In the genomic region with DNA sequence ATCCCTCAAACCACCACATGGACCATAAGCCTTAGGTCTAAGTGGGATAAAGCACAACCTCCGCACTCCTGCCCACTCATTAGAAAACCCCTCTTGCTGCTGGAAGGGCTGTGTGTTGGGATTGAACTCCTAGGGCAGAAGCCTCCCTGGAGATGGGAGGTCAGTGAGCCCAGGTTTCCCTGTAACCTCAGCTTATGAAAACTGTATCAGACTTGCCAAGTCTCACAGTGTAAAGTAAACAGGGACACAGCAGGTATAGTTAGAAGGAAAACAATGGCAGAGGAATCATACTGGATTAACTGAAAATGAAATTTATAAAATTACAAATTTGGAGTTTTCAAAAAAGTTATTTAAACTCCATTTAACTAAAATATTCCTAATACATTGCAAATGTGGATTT, we compare ENCODE assay signal across 26 cellular contexts.
"Had no signal": no experiment of that assay in that cellular context is flagged by ENCODE, and none has a peak within 500 bp of the region (broad histone marks: within the 10 kb centered on the region; RNA-seq: fewer than 3 reads in every experiment).

No MANE protein-coding gene starts in this region.

- H3K27me3 Mint-ChIP-seq: activated CD4-positive, alpha-beta memory T cell treated with anti-CD3 and anti-CD28 coated beads for 36 hours; activated CD4-positive, alpha-beta T cell treated with anti-CD3 and anti-CD28 coated beads for 36 hours; activated CD4-positive, alpha-beta T cell treated with anti-CD3 and anti-CD28 coated beads, Interleukin-2, amount 10 ng/mL, durations not matched to agents 24 days and 14 days; activated CD8-positive, alpha-beta memory T cell treated with anti-CD3 and anti-CD28 coated beads, Interleukin-2, amount 10 ng/mL, durations not matched to agents 7 days and 5 days; activated naive CD4-positive, alpha-beta T cell treated with anti-CD3 and anti-CD28 coated beads, Interleukin-2, amount 10 ng/mL, durations not matched to agents 7 days and 5 days; activated naive CD8-positive, alpha-beta T cell treated with anti-CD3 and anti-CD28 coated beads, Interleukin-2, amount 10 ng/mL, durations not matched to agents 7 days and 5 days; central memory CD8-positive, alpha-beta T cell; dendritic cell treated with granulocyte-macrophage colony-stimulating factor and Interleukin-4, amounts not matched to agents 40 ng/mL and 50 ng/mL, for 4 days had no signal

- H3K27ac Mint-ChIP-seq: activated CD4-positive, alpha-beta memory T cell treated with anti-CD3 and anti-CD28 coated beads for 36 hours; activated CD4-positive, alpha-beta T cell treated with anti-CD3 and anti-CD28 coated beads for 36 hours; activated CD4-positive, alpha-beta T cell treated with anti-CD3 and anti-CD28 coated beads, Interleukin-2, amount 10 ng/mL, durations not matched to agents 24 days and 14 days; activated CD8-positive, alpha-beta memory T cell treated with anti-CD3 and anti-CD28 coated beads, Interleukin-2, amount 10 ng/mL, durations not matched to agents 7 days and 5 days; activated CD8-positive, alpha-beta T cell treated with anti-CD3 and anti-CD28 coated beads, Interleukin-2, amount 10 ng/mL, durations not matched to agents 7 days and 5 days; activated naive CD4-positive, alpha-beta T cell treated with anti-CD3 and anti-CD28 coated beads, Interleukin-2, amount 10 ng/mL, durations not matched to agents 7 days and 5 days; activated naive CD4-positive, alpha-beta T cell treated with anti-CD3 and anti-CD28 coated beads, Interleukin-2, amount 50 U/mL, for 72 hours; activated naive CD8-positive, alpha-beta T cell treated with anti-CD3 and anti-CD28 coated beads, Interleukin-2, amount 10 ng/mL, durations not matched to agents 7 days and 5 days; activated T-helper 1 cell treated with anti-CD3 and anti-CD28 coated beads, Interleukin-12 subunit alpha, Interleukin-12 subunit beta, Interleukin-2, Interleukin-4 antibody, amounts not matched to agents 30 ng/mL and 10 ng/mL and 1 ng/mL, durations not matched to agents 14 hours and 24 hours and 36 hours; activated T-helper 2 cell treated with anti-CD3 and anti-CD28 coated beads, Interferon-gamma antibody, Interleukin-2, Interleukin-4, amounts not matched to agents 10 μg/mL and 5 μg/mL and 100 μg/mL, durations not matched to agents 14 hours and 24 hours and 36 hours; dendritic cell treated with granulocyte-macrophage colony-stimulating factor and Interleukin-4, amounts not matched to agents 40 ng/mL and 50 ng/mL, for 4 days; endodermal cell had no signal

- H3K4me1 Mint-ChIP-seq: endodermal cell had no signal

- H3K4me3 Mint-ChIP-seq: activated CD4-positive, alpha-beta memory T cell treated with anti-CD3 and anti-CD28 coated beads for 36 hours; activated CD4-positive, alpha-beta T cell treated with anti-CD3 and anti-CD28 coated beads for 36 hours; activated CD4-positive, alpha-beta T cell treated with anti-CD3 and anti-CD28 coated beads, Interleukin-2, amount 10 ng/mL, durations not matched to agents 24 days and 14 days; activated CD8-positive, alpha-beta memory T cell treated with anti-CD3 and anti-CD28 coated beads, Interleukin-2, amount 10 ng/mL, durations not matched to agents 7 days and 5 days; activated CD8-positive, alpha-beta T cell treated with anti-CD3 and anti-CD28 coated beads, Interleukin-2, amount 10 ng/mL, durations not matched to agents 7 days and 5 days; activated naive CD4-positive, alpha-beta T cell treated with anti-CD3 and anti-CD28 coated beads, Interleukin-2, amount 10 ng/mL, durations not matched to agents 7 days and 5 days; activated naive CD8-positive, alpha-beta T cell treated with anti-CD3 and anti-CD28 coated beads, Interleukin-2, amount 10 ng/mL, durations not matched to agents 7 days and 5 days; activated T-helper 1 cell treated with anti-CD3 and anti-CD28 coated beads, Interleukin-12 subunit alpha, Interleukin-12 subunit beta, Interleukin-2, Interleukin-4 antibody, amounts not matched to agents 30 ng/mL and 10 ng/mL and 1 ng/mL, durations not matched to agents 14 hours and 24 hours and 36 hours; central memory CD8-positive, alpha-beta T cell; dendritic cell treated with granulocyte-macrophage colony-stimulating factor and Interleukin-4, amounts not matched to agents 40 ng/mL and 50 ng/mL, for 4 days; endodermal cell had no signal

- ATAC-seq: activated CD4-positive, alpha-beta T cell treated with anti-CD3 and anti-CD28 coated beads for 36 hours; activated CD8-positive, alpha-beta memory T cell treated with anti-CD3 and anti-CD28 coated beads, Interleukin-2, amount 10 ng/mL, durations not matched to agents 7 days and 5 days; activated CD8-positive, alpha-beta T cell treated with anti-CD3 and anti-CD28 coated beads, Interleukin-2, amount 10 ng/mL, durations not matched to agents 7 days and 5 days; activated naive CD4-positive, alpha-beta T cell treated with anti-CD3 and anti-CD28 coated beads, Interleukin-2, amount 50 U/mL, for 72 hours; esophagus mucosa had no signal

- H3K9me3 Mint-ChIP-seq: central memory CD8-positive, alpha-beta T cell had no signal

- DNase-seq: activated CD4-positive, alpha-beta memory T cell treated with anti-CD3 and anti-CD28 coated beads for 36 hours; activated CD4-positive, alpha-beta T cell treated with anti-CD3 and anti-CD28 coated beads for 36 hours; activated CD4-positive, alpha-beta T cell treated with anti-CD3 and anti-CD28 coated beads, Interleukin-2, amount 10 ng/mL, durations not matched to agents 24 days and 14 days; activated CD4-positive, CD25-positive, alpha-beta regulatory T cell; activated CD4-positive, CD25-positive, alpha-beta regulatory T cell treated with anti-CD3 and anti-CD28 coated beads, Interleukin-2, amount 50 U/mL, for 72 hours; activated CD8-positive, alpha-beta memory T cell treated with anti-CD3 and anti-CD28 coated beads, Interleukin-2, amount 10 ng/mL, durations not matched to agents 7 days and 5 days; activated CD8-positive, alpha-beta memory T cell treated with anti-CD3 and anti-CD28 coated beads, Interleukin-2, amount 50 U/mL, for 4 hours; activated CD8-positive, alpha-beta T cell treated with anti-CD3 and anti-CD28 coated beads, Interleukin-2, amount 10 ng/mL, durations not matched to agents 7 days and 5 days; activated effector memory CD4-positive, alpha-beta T cell treated with anti-CD3 and anti-CD28 coated beads, Interleukin-2, amount 50 U/mL, for 16 hours; activated naive CD4-positive, alpha-beta T cell treated with anti-CD3 and anti-CD28 coated beads, Interleukin-2, amount 10 ng/mL, durations not matched to agents 7 days and 5 days; activated naive CD8-positive, alpha-beta T cell treated with anti-CD3 and anti-CD28 coated beads, Interleukin-2, amount 10 ng/mL, durations not matched to agents 7 days and 5 days; activated T-cell treated with anti-CD3 and anti-CD28 coated beads, Interleukin-2, amount 50 U/mL, for 1 hour; activated T-cell treated with anti-CD3 and anti-CD28 coated beads, Interleukin-2, amount 50 U/mL, for 48 hours; anterior cingulate cortex; brain microvascular endothelial cell; dorsolateral prefrontal cortex; effector memory CD4-positive, alpha-beta T cell; endodermal cell; foreskin fibroblast; T-helper 2 cell had no signal
